Comparison of ENCODE assay signal across 1 cellular context in the genomic region with DNA sequence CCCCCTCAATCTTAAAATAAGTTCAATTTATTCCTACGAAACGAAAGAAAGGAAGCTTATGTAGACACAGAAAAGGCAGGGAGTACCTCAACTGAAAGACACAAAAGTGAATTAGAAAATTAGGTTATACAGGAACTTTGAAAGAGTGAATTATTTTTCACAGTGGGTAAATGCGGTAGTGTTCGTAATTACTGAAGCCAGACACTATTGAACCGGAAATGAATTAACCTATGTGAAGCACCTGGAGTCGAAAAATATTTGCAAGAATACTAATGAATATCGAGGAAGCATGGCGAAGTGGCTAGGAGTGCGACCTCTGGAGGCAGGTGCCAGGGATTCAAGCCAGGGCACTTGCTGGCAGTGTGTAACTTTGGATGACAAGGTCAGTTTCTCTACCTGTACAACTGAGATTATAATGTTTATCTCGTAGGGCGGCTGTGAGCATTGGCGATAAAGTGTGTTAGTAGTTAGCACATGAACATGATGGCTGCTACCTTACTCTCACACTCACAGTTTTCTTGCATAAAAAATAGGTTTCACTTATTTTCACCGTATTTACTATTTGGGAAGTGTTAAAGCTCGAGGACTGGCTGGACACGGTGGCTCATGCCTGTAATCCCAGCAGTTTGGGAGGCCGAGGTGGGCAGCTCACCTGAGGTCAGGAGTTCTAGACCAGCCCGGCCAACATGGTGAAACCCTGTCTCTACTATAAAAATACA.
TF ChIP-seq lines count a peak whose summit lies in the region.

No MANE protein-coding gene starts in this region.

TF ChIP-seq in GM23338, 12 proteins besides CTCF, POLR2A, EP300 and RAD21:
- TF ChIP-seq ZNF331 (CRISPR knock-in tag; IDR thresholded peaks at IDR 0.05; ENCODE audit: low read depth) = no peak
- TF ChIP-seq EZH2phosphoT487 (IDR thresholded peaks at IDR 0.05; ENCODE audit: unreplicated experiment) = no peak
- TF ChIP-seq, protein P1, sequence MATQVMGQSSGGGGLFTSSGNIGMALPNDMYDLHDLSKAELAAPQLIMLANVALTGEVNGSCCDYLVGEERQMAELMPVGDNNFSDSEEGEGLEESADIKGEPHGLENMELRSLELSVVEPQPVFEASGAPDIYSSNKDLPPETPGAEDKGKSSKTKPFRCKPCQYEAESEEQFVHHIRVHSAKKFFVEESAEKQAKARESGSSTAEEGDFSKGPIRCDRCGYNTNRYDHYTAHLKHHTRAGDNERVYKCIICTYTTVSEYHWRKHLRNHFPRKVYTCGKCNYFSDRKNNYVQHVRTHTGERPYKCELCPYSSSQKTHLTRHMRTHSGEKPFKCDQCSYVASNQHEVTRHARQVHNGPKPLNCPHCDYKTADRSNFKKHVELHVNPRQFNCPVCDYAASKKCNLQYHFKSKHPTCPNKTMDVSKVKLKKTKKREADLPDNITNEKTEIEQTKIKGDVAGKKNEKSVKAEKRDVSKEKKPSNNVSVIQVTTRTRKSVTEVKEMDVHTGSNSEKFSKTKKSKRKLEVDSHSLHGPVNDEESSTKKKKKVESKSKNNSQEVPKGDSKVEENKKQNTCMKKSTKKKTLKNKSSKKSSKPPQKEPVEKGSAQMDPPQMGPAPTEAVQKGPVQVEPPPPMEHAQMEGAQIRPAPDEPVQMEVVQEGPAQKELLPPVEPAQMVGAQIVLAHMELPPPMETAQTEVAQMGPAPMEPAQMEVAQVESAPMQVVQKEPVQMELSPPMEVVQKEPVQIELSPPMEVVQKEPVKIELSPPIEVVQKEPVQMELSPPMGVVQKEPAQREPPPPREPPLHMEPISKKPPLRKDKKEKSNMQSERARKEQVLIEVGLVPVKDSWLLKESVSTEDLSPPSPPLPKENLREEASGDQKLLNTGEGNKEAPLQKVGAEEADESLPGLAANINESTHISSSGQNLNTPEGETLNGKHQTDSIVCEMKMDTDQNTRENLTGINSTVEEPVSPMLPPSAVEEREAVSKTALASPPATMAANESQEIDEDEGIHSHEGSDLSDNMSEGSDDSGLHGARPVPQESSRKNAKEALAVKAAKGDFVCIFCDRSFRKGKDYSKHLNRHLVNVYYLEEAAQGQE (IDR thresholded peaks at IDR 0.05; ENCODE audit: unreplicated experiment) = no peak
- TF ChIP-seq NANOG (IDR thresholded peaks at IDR 0.05; ENCODE audit: borderline replicate concordance) = no peak
- no peak for TF ChIP-seq JUNB (IDR thresholded peaks at IDR 0.05; ENCODE audit: unreplicated experiment)
- TF ChIP-seq POLR2AphosphoS5 (IDR thresholded peaks at IDR 0.05; ENCODE audit: low read depth) = no peak
- TF ChIP-seq EZH2 (IDR thresholded peaks at IDR 0.05; ENCODE audit: low read depth, unreplicated experiment) = no peak
- TF ChIP-seq, protein P2, sequence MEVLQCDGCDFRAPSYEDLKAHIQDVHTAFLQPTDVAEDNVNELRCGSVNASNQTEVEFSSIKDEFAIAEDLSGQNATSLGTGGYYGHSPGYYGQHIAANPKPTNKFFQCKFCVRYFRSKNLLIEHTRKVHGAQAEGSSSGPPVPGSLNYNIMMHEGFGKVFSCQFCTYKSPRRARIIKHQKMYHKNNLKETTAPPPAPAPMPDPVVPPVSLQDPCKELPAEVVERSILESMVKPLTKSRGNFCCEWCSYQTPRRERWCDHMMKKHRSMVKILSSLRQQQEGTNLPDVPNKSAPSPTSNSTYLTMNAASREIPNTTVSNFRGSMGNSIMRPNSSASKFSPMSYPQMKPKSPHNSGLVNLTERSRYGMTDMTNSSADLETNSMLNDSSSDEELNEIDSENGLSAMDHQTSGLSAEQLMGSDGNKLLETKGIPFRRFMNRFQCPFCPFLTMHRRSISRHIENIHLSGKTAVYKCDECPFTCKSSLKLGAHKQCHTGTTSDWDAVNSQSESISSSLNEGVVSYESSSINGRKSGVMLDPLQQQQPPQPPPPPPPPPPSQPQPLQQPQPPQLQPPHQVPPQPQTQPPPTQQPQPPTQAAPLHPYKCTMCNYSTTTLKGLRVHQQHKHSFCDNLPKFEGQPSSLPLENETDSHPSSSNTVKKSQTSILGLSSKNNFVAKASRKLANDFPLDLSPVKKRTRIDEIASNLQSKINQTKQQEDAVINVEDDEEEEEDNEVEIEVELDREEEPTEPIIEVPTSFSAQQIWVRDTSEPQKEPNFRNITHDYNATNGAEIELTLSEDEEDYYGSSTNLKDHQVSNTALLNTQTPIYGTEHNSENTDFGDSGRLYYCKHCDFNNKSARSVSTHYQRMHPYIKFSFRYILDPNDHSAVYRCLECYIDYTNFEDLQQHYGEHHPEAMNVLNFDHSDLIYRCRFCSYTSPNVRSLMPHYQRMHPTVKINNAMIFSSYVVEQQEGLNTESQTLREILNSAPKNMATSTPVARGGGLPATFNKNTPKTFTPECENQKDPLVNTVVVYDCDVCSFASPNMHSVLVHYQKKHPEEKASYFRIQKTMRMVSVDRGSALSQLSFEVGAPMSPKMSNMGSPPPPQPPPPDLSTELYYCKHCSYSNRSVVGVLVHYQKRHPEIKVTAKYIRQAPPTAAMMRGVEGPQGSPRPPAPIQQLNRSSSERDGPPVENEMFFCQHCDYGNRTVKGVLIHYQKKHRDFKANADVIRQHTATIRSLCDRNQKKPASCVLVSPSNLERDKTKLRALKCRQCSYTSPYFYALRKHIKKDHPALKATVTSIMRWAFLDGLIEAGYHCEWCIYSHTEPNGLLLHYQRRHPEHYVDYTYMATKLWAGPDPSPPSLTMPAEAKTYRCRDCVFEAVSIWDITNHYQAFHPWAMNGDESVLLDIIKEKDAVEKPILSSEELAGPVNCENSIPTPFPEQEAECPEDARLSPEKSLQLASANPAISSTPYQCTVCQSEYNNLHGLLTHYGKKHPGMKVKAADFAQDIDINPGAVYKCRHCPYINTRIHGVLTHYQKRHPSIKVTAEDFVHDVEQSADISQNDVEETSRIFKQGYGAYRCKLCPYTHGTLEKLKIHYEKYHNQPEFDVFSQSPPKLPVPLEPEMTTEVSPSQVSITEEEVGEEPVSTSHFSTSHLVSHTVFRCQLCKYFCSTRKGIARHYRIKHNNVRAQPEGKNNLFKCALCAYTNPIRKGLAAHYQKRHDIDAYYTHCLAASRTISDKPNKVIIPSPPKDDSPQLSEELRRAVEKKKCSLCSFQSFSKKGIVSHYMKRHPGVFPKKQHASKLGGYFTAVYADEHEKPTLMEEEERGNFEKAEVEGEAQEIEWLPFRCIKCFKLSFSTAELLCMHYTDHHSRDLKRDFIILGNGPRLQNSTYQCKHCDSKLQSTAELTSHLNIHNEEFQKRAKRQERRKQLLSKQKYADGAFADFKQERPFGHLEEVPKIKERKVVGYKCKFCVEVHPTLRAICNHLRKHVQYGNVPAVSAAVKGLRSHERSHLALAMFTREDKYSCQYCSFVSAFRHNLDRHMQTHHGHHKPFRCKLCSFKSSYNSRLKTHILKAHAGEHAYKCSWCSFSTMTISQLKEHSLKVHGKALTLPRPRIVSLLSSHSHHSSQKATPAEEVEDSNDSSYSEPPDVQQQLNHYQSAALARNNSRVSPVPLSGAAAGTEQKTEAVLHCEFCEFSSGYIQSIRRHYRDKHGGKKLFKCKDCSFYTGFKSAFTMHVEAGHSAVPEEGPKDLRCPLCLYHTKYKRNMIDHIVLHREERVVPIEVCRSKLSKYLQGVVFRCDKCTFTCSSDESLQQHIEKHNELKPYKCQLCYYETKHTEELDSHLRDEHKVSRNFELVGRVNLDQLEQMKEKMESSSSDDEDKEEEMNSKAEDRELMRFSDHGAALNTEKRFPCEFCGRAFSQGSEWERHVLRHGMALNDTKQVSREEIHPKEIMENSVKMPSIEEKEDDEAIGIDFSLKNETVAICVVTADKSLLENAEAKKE (CRISPR knock-in tag; IDR thresholded peaks at IDR 0.05) = no peak
- TF ChIP-seq, protein P3, sequence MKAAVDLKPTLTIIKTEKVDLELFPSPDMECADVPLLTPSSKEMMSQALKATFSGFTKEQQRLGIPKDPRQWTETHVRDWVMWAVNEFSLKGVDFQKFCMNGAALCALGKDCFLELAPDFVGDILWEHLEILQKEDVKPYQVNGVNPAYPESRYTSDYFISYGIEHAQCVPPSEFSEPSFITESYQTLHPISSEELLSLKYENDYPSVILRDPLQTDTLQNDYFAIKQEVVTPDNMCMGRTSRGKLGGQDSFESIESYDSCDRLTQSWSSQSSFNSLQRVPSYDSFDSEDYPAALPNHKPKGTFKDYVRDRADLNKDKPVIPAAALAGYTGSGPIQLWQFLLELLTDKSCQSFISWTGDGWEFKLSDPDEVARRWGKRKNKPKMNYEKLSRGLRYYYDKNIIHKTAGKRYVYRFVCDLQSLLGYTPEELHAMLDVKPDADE (IDR thresholded peaks at IDR 0.05) = no peak
- TF ChIP-seq STAT1 (IDR thresholded peaks at IDR 0.05; ENCODE audit: unreplicated experiment) = no peak
- TF ChIP-seq ZNF114 (CRISPR knock-in tag; IDR thresholded peaks at IDR 0.05) = no peak
- TF ChIP-seq CREB1 (CRISPR knock-in tag; IDR thresholded peaks at IDR 0.05; ENCODE audit: low read depth) = no peak
